ENCODE assay signal across 23 cellular contexts in genomic region chr2:147469471-147469870, GRCh38.
DNase-seq lines count a peak whose midpoint lies in the region; ATAC-seq and TF ChIP-seq lines count a peak whose summit lies in the region.
"Had no signal": no experiment of that assay in that cellular context is flagged by ENCODE, and none has a peak within 500 bp of the region (broad histone marks: within the 10 kb centered on the region; RNA-seq: fewer than 3 reads in every experiment).

No MANE protein-coding gene starts in this region.

- H3K4me1 Mint-ChIP-seq in immature natural killer cell, result no peaks in the 10 kb centered on the region
- H3K4me1 Mint-ChIP-seq: CD4-positive, alpha-beta memory T cell had no signal

- H3K36me3 Mint-ChIP-seq in immature natural killer cell, result peaks cover 0 to 5% (median 0%) of the 10 kb centered on the region in 3 donors
- H3K36me3 Mint-ChIP-seq: CD4-positive, alpha-beta memory T cell had no signal

- no peaks in the 10 kb centered on the region for H4K20me1 ChIP-seq in mammary epithelial cell (ENCODE audit: insufficient read depth, low read length)

- H3K27ac Mint-ChIP-seq in immature natural killer cell, result no peak overlapping the region
- H3K27ac Mint-ChIP-seq: CD4-positive, alpha-beta memory T cell; T-helper 1 cell treated with Interleukin-12 subunit alpha and Interleukin-12 subunit beta and Interleukin-4 antibody, amounts not matched to agents 30 μg/mL and 1 μg/mL, for 36 hours had no signal

- no TSS peak for BruUV-seq in mammary epithelial cell (replicated peaks; lab: Mats Ljungman, UMichigan)

- intact Hi-C loops in mammary epithelial cell (cut with micrococcal nuclease) (no loop called here), left cardiac atrium (cut with DNase I) (no loop called here)

- no peaks in the 10 kb centered on the region for H3K9me3 ChIP-seq in mammary epithelial cell (replicated peaks; ENCODE audit: insufficient read depth, low read length)
- H3K9me3 ChIP-seq: left ventricle myocardium inferior, ovary, right lobe of liver, SJSA1 had no signal

- no peaks in the 10 kb centered on the region for H3K4me1 ChIP-seq in mammary epithelial cell (ENCODE audit: insufficient read depth, low read length)
- H3K4me1 ChIP-seq: left ventricle myocardium inferior, SJSA1 had no signal

- no peak for TF ChIP-seq CTCF in mammary epithelial cell (conservative IDR thresholded peaks at IDR 0.05 in 1 of 2, IDR thresholded peaks at IDR 0.05 in 1 of 2; ENCODE audit: extremely low read depth in 1 of 2, insufficient read depth in 1 of 2, low read depth in 1 of 2, low read length in 2 of 2)

- H3K79me2 ChIP-seq in mammary epithelial cell (ENCODE audit: insufficient read depth, low read length), result no peaks in the 10 kb centered on the region

- CTCF ChIA-PET in mammary epithelial cell (lab: Charles Lee; ENCODE audit: low non-redundant PET), result no interaction called here

- H3K9ac ChIP-seq in mammary epithelial cell (ENCODE audit: insufficient read depth, low read length), result no peak overlapping the region

- WGBS in mammary epithelial cell (ENCODE audit: low coverage, missing lambda C conversion rate), result 94% methylated on average over 1 of the region's 2 CpGs

- H3K9me3 Mint-ChIP-seq in immature natural killer cell, result no peaks in the 10 kb centered on the region
- H3K9me3 Mint-ChIP-seq: T-helper 1 cell treated with Interleukin-12 subunit alpha and Interleukin-12 subunit beta and Interleukin-4 antibody, amounts not matched to agents 30 μg/mL and 1 μg/mL, for 36 hours had no signal

- no peak overlapping the region for H2AFZ ChIP-seq in mammary epithelial cell (ENCODE audit: low read depth, low read length)

- no peak for ATAC-seq in left cardiac atrium
- ATAC-seq: Panc1, right lobe of liver had no signal

- H3K4me3 Mint-ChIP-seq in immature natural killer cell, result no peak overlapping the region
- H3K4me3 Mint-ChIP-seq: CD4-positive, alpha-beta memory T cell; T-helper 1 cell treated with Interleukin-12 subunit alpha and Interleukin-12 subunit beta and Interleukin-4 antibody, amounts not matched to agents 30 μg/mL and 1 μg/mL, for 36 hours had no signal

- DNase-seq in H7 (peak; percentile 16), NCI-H146 (lab: John Stamatoyannopoulos, UW) (peak; percentile 90), NCI-H748 treated with DMSO at 0.1 percent for 48 hours (lab: John Stamatoyannopoulos, UW) (peak; percentile 56), iPS-NIHi11 (ENCODE audit: low spot score) (peak; percentile 83), mammary epithelial cell (no peak), immature natural killer cell (no peak), left cardiac atrium (no peak)
- DNase-seq in activated CD8-positive, alpha-beta memory T cell treated with anti-CD3 and anti-CD28 coated beads for 24 hours, result no peak
- DNase-seq: activated naive CD4-positive, alpha-beta T cell; amniotic stem cell; caudate nucleus; CD4-positive, alpha-beta memory T cell; Kasumi-1; left ventricle myocardium inferior; NCI-H1048; NCI-H526 treated with DMSO at 0.1 percent for 48 hours; ovary; right lobe of liver; stimulated activated naive CD4-positive, alpha-beta T cell had no signal

- H3K4me3 ChIP-seq in H7 (ENCODE audit: insufficient read depth, low read depth, low read length) (no peak overlapping the region), mammary epithelial cell (replicated peaks in 1 of 3; ENCODE audit: insufficient read depth in 1 of 3, low read depth in 2 of 3, low read length in 3 of 3) (no peak overlapping the region)
- H3K4me3 ChIP-seq: left ventricle myocardium inferior, ovary, right lobe of liver, SJSA1 had no signal

- dilution Hi-C loops in mammary epithelial cell (cut with HindIII; ENCODE audit: low sequenced_read_pairs), result no loop called here

- no peak overlapping the region for H3K27ac ChIP-seq in mammary epithelial cell (ENCODE audit: insufficient read depth, low read depth, low read length)
- H3K27ac ChIP-seq: left ventricle myocardium inferior, ovary, right lobe of liver, SJSA1, VCaP had no signal

- H3K4me2 ChIP-seq in mammary epithelial cell (ENCODE audit: insufficient read depth, low read depth, low read length), result no peak overlapping the region

- H3K27me3 Mint-ChIP-seq in immature natural killer cell (ENCODE audit: low read depth in 3 of 3), result peaks cover 0 to 6% (median 0%) of the 10 kb centered on the region in 3 donors
- H3K27me3 Mint-ChIP-seq: CD4-positive, alpha-beta memory T cell had no signal

- H3K36me3 ChIP-seq in H7 (replicated peaks; ENCODE audit: control insufficient read depth, insufficient read depth, low read length), result no peaks in the 10 kb centered on the region
- no peaks in the 10 kb centered on the region for H3K36me3 ChIP-seq in mammary epithelial cell (ENCODE audit: insufficient read depth, low read length)
- H3K36me3 ChIP-seq: left ventricle myocardium inferior, ovary, right lobe of liver, SJSA1 had no signal

- H3K27me3 ChIP-seq in H7 (ENCODE audit: control insufficient read depth, insufficient read depth, low read length) (no peaks in the 10 kb centered on the region), mammary epithelial cell (ENCODE audit: insufficient read depth, low read length) (no peaks in the 10 kb centered on the region)
- H3K27me3 ChIP-seq: ovary, right lobe of liver, SJSA1 had no signal

- in situ Hi-C loops in mammary epithelial cell (cut with MboI; ENCODE audit: low sequenced_read_pairs in 2 of 2), result no loop called here

Comparison
In these comparisons a context has a peak if more than half of its experiments do, and no peak if none do; other contexts are left out.
1. DNase-seq: peak in H7 (single experiment), NCI-H146 (single experiment), NCI-H748 treated with DMSO at 0.1 percent for 48 hours (single experiment) and iPS-NIHi11 (single experiment); none in mammary epithelial cell (single experiment), immature natural killer cell (0 of 3), activated CD8-positive, alpha-beta memory T cell treated with anti-CD3 and anti-CD28 coated beads for 24 hours (single experiment) and left cardiac atrium (single experiment).